Comparison of ENCODE assay signal across 14 cellular contexts in the genomic region with DNA sequence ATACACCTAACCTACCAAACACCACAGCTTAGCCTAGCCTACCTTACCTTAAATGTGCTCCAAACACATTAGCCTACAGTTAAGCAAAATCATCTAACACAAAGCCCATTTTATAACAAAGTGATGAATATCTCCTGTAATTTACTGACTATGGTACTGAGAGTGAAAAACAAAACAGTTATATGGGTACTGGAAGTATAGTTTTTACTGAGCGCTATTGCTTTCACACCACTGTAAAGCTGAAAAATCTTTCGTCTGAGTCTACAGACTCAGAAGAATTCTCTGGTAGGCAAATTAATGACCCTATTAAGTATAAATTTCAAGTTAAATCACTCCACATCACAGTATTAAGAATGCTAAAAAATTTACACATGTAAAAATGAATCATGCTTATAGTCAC. TPM values are rescaled to one million over a fixed set of nuclear protein-coding genes. Genes with fewer than 3 reads are reported as not detected.
A peak's percentile ranks its signal among the peaks of the same experiment; 100 is the strongest.
DNase-seq lines count a peak whose midpoint lies in the region; ATAC-seq and TF ChIP-seq lines count a peak whose summit lies in the region.
"Had no signal": no experiment of that assay in that cellular context is flagged by ENCODE, and none has a peak within 500 bp of the region (broad histone marks: within the 10 kb centered on the region; RNA-seq: fewer than 3 reads in every experiment).

No MANE protein-coding gene starts in this region.

- peak overlapping the region; percentile 96 for H3K27ac ChIP-seq in neutrophil
- H3K27ac ChIP-seq: cardiac muscle cell had no signal

- TF ChIP-seq CTCF in neutrophil (IDR thresholded peaks at IDR 0.05): no peak

- no peaks in the 10 kb centered on the region for H3K27me3 ChIP-seq in neutrophil
- H3K27me3 ChIP-seq: cardiac muscle cell had no signal

- H3K9me3 Mint-ChIP-seq in activated T-cell treated with anti-CD3 and anti-CD28 coated beads, Interleukin-2, amount 50 U/mL, for 4 hours: no peaks in the 10 kb centered on the region
- H3K9me3 Mint-ChIP-seq in IgD-negative memory B cell: no peaks in the 10 kb centered on the region
- H3K9me3 Mint-ChIP-seq in activated naive CD8-positive, alpha-beta T cell treated with anti-CD3 and anti-CD28 coated beads, Interleukin-2, amount 10 ng/mL, durations not matched to agents 7 days and 5 days: no peaks in the 10 kb centered on the region
- H3K9me3 Mint-ChIP-seq: activated naive CD4-positive, alpha-beta T cell treated with anti-CD3 and anti-CD28 coated beads, Interleukin-2, amount 50 U/mL, for 72 hours had no signal

- peak overlapping the region; percentile 53 to 92 (median 81) for H3K27ac Mint-ChIP-seq in IgD-negative memory B cell
- H3K27ac Mint-ChIP-seq in activated naive CD8-positive, alpha-beta T cell treated with anti-CD3 and anti-CD28 coated beads, Interleukin-2, amount 10 ng/mL, durations not matched to agents 7 days and 5 days: no peak overlapping the region

- H3K4me3 Mint-ChIP-seq in activated T-cell treated with anti-CD3 and anti-CD28 coated beads, Interleukin-2, amount 50 U/mL, for 4 hours: peak overlapping the region; percentile 60
- H3K4me3 Mint-ChIP-seq in IgD-negative memory B cell: peak overlapping the region; percentile 71 to 90 (median 84)
- H3K4me3 Mint-ChIP-seq in activated naive CD8-positive, alpha-beta T cell treated with anti-CD3 and anti-CD28 coated beads, Interleukin-2, amount 10 ng/mL, durations not matched to agents 7 days and 5 days: peak overlapping the region; percentile 33

- no peaks in the 10 kb centered on the region for H3K27me3 Mint-ChIP-seq in activated T-cell treated with anti-CD3 and anti-CD28 coated beads, Interleukin-2, amount 50 U/mL, for 4 hours (ENCODE audit: low read depth)
- no peaks in the 10 kb centered on the region for H3K27me3 Mint-ChIP-seq in IgD-negative memory B cell
- H3K27me3 Mint-ChIP-seq in activated naive CD8-positive, alpha-beta T cell treated with anti-CD3 and anti-CD28 coated beads, Interleukin-2, amount 10 ng/mL, durations not matched to agents 7 days and 5 days: no peaks in the 10 kb centered on the region

- peaks cover 62% of the 10 kb centered on the region for H3K4me1 Mint-ChIP-seq in activated T-cell treated with anti-CD3 and anti-CD28 coated beads, Interleukin-2, amount 50 U/mL, for 4 hours (ENCODE audit: low read depth)
- peaks cover 41 to 45% (median 43%) of the 10 kb centered on the region in 3 donors for H3K4me1 Mint-ChIP-seq in IgD-negative memory B cell
- H3K4me1 Mint-ChIP-seq in activated naive CD8-positive, alpha-beta T cell treated with anti-CD3 and anti-CD28 coated beads, Interleukin-2, amount 10 ng/mL, durations not matched to agents 7 days and 5 days: peaks cover 36% of the 10 kb centered on the region

- H3K36me3 Mint-ChIP-seq in activated T-cell treated with anti-CD3 and anti-CD28 coated beads, Interleukin-2, amount 50 U/mL, for 4 hours (ENCODE audit: insufficient read depth): no peaks in the 10 kb centered on the region
- H3K36me3 Mint-ChIP-seq in IgD-negative memory B cell: peaks cover 3% of the 10 kb centered on the region
- peaks cover 16% of the 10 kb centered on the region for H3K36me3 Mint-ChIP-seq in activated naive CD8-positive, alpha-beta T cell treated with anti-CD3 and anti-CD28 coated beads, Interleukin-2, amount 10 ng/mL, durations not matched to agents 7 days and 5 days

- peak overlapping the region in 1 of 2 experiments; percentile 93 for H3K4me3 ChIP-seq in neutrophil (ENCODE audit: low read depth in 1 of 2, low read length in 1 of 2)
- H3K4me3 ChIP-seq: cardiac muscle cell had no signal

- H3K4me1 ChIP-seq in neutrophil (ENCODE audit: control insufficient read depth in 1 of 2, insufficient read depth in 1 of 2, low read depth in 1 of 2, low read length in 1 of 2): peaks cover 64 to 68% of the 10 kb centered on the region in 2 experiments

- DNase-seq in activated T-cell treated with anti-CD3 and anti-CD28 coated beads, Interleukin-2, amount 50 U/mL, for 4 hours: no peak
- DNase-seq in activated T-cell treated with anti-CD3 and anti-CD28 coated beads, Interleukin-2, amount 50 U/mL, for 1 hour: no peak
- DNase-seq in activated naive CD8-positive, alpha-beta T cell treated with anti-CD3 and anti-CD28 coated beads, Interleukin-2, amount 10 ng/mL, durations not matched to agents 7 days and 5 days: no peak
- DNase-seq in COLO668 (lab: John Stamatoyannopoulos, UW; ENCODE audit: unreplicated experiment) (no peak), hepatic stellate cell (ENCODE audit: low spot score) (no peak)
- DNase-seq: activated CD4-positive, alpha-beta T cell treated with anti-CD3 and anti-CD28 coated beads, Interleukin-2, amount 50 U/mL, for 48 hours; left colon; NCI-H1436 treated with DMSO at 0.1 percent for 48 hours; NCI-H226 had no signal

- H3K36me3 ChIP-seq in neutrophil: no peaks in the 10 kb centered on the region
- H3K36me3 ChIP-seq: cardiac muscle cell had no signal

- no peaks in the 10 kb centered on the region for H3K9me3 ChIP-seq in neutrophil

- ATAC-seq in activated T-cell treated with anti-CD3 and anti-CD28 coated beads, Interleukin-2, amount 50 U/mL, for 4 hours: peak; percentile 14 to 17
- ATAC-seq in activated naive CD8-positive, alpha-beta T cell treated with anti-CD3 and anti-CD28 coated beads, Interleukin-2, amount 10 ng/mL, durations not matched to agents 7 days and 5 days (ENCODE audit: low read depth): no peak
- ATAC-seq in GM21717 (IDR thresholded peaks at IDR 0.05; ENCODE audit: unreplicated experiment): no peak
- ATAC-seq: left colon had no signal

- POLR2A ChIA-PET in activated naive CD8-positive, alpha-beta T cell treated with anti-CD3 and anti-CD28 coated beads, Interleukin-2, amount 10 ng/mL, durations not matched to agents 7 days and 5 days (lab: Charles Lee): interaction anchor here (1.3 to 2.2 kb wide), 4 partner anchors 56 to 140 kb away, joined by 3 to 7 read pairs (median 3); a partner anchor contains a TSS

RNA-seq across cellular contexts. Expression of a gene that starts 3.4 kb away (rescaled TPM):
- 100 to 1,000 TPM; 186 to 210 (median 207) TPM for total RNA-seq in activated T-cell treated with anti-CD3 and anti-CD28 coated beads, Interleukin-2, amount 50 U/mL, for 4 hours
- polyA plus RNA-seq in IgD-negative memory B cell: 333 TPM
- 100 to 1,000 TPM; 149 to 155 TPM for total RNA-seq in activated naive CD8-positive, alpha-beta T cell treated with anti-CD3 and anti-CD28 coated beads, Interleukin-2, amount 10 ng/mL, durations not matched to agents 7 days and 5 days

RNA-seq across cellular contexts. Expression of a gene that starts 54.4 kb away (rescaled TPM):
- total RNA-seq in activated T-cell treated with anti-CD3 and anti-CD28 coated beads, Interleukin-2, amount 50 U/mL, for 4 hours: 10 to 100 TPM; 44.0 to 49.6 (median 46.6) TPM
- 19.5 TPM for polyA plus RNA-seq in IgD-negative memory B cell
- total RNA-seq in activated naive CD8-positive, alpha-beta T cell treated with anti-CD3 and anti-CD28 coated beads, Interleukin-2, amount 10 ng/mL, durations not matched to agents 7 days and 5 days: 100 to 1,000 TPM; 112 to 115 TPM

Comparison
In these comparisons a context has a peak if more than half of its experiments do, and no peak if none do; other contexts are left out.
1. ATAC-seq: peak in activated T-cell treated with anti-CD3 and anti-CD28 coated beads, Interleukin-2, amount 50 U/mL, for 4 hours (2 of 2); none in activated naive CD8-positive, alpha-beta T cell treated with anti-CD3 and anti-CD28 coated beads, Interleukin-2, amount 10 ng/mL, durations not matched to agents 7 days and 5 days (single experiment) and GM21717 (single experiment).
2. H3K4me3 Mint-ChIP-seq: peak in every context shown above with its lines; median percentile 84 in IgD-negative memory B cell; 60 in activated T-cell treated with anti-CD3 and anti-CD28 coated beads, Interleukin-2, amount 50 U/mL, for 4 hours; 33 in activated naive CD8-positive, alpha-beta T cell treated with anti-CD3 and anti-CD28 coated beads, Interleukin-2, amount 10 ng/mL, durations not matched to agents 7 days and 5 days.